35 cellular contexts compared by ENCODE assay signal in the genomic region with DNA sequence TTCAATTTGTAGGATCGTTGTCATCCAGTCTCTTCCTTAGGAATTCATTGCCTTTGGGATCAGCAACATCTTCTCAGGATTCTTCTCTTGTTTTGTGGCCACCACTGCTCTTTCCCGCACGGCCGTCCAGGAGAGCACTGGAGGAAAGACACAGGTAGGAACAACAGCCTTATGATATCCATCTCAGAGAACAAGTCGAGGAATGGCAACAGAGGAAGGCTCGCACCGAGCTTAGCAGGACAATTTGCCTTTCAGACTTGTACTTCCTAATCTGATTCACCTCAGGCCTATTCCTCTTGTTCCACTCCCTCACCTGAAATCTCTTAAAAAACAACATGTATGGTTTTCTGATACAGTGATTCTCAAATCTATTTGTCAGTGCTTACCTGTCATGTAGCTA. TPM values are rescaled to one million over a fixed set of nuclear protein-coding genes. Genes with fewer than 3 reads are reported as not detected.
"Had no signal": no experiment of that assay in that cellular context is flagged by ENCODE, and none has a peak within 500 bp of the region (broad histone marks: within the 10 kb centered on the region; RNA-seq: fewer than 3 reads in every experiment).

No MANE protein-coding gene starts in this region.

- DNase-seq: activated CD4-positive, alpha-beta T cell treated with anti-CD3 and anti-CD28 coated beads, Interleukin-2, amount 10 ng/mL, durations not matched to agents 24 days and 14 days; activated CD4-positive, alpha-beta T cell treated with anti-CD3 and anti-CD28 coated beads, Interleukin-2, amount 50 U/mL, for 4 hours; activated CD8-positive, alpha-beta T cell treated with anti-CD3 and anti-CD28 coated beads for 36 hours; activated effector memory CD4-positive, alpha-beta T cell treated with anti-CD3 and anti-CD28 coated beads, Interleukin-2, amount 50 U/mL, for 16 hours; activated naive CD4-positive, alpha-beta T cell; activated naive CD4-positive, alpha-beta T cell treated with anti-CD3 and anti-CD28 coated beads, Interleukin-2, amount 50 U/mL, for 16 hours; activated naive CD8-positive, alpha-beta T cell treated with anti-CD3 and anti-CD28 coated beads for 36 hours; activated T-cell treated with anti-CD3 and anti-CD28 coated beads, Interleukin-2, amount 50 U/mL, for 1 hour; activated T-cell treated with anti-CD3 and anti-CD28 coated beads, Interleukin-2, amount 50 U/mL, for 72 hours; amygdala; body of pancreas; central memory CD4-positive, alpha-beta T cell; MM.1S; MV-4-11; NCI-H1092; NCI-H1436 treated with DMSO at 0.1 percent for 48 hours; NCI-H1694 treated with DMSO at 0.1 percent for 48 hours; NCI-H2029 treated with DMSO at 0.1 percent for 48 hours; NCI-H2107; NCI-H2171; NCI-H510A; NCI-H526 treated with DMSO at 0.1 percent for 48 hours; NCI-H774; PC-3; Peyer's patch; RPMI8226; SHP77 treated with DMSO at 0.1 percent for 48 hours; SK-N-SH; T-cell; T-helper 17 cell had no signal

- ATAC-seq: activated CD8-positive, alpha-beta T cell treated with anti-CD3 and anti-CD28 coated beads for 36 hours; body of pancreas; PC-3; T-cell; T-helper 17 cell had no signal

- H3K36me3 Mint-ChIP-seq: activated naive CD8-positive, alpha-beta T cell treated with anti-CD3 and anti-CD28 coated beads for 36 hours; T-cell had no signal

- H3K9me3 ChIP-seq: ascending aorta, body of pancreas, Peyer's patch, SK-N-SH had no signal

- H3K4me1 Mint-ChIP-seq: activated T-helper 17 cell treated with anti-CD3 and anti-CD28 coated beads, Interleukin-2, amount 50 U/mL, for 72 hours had no signal

- H3K4me1 ChIP-seq: body of pancreas, Peyer's patch had no signal

- H3K27me3 Mint-ChIP-seq: activated CD4-positive, alpha-beta T cell treated with anti-CD3 and anti-CD28 coated beads, Interleukin-2, amount 10 ng/mL, durations not matched to agents 24 days and 14 days had no signal

- H3K4me2 ChIP-seq: KMS-11, SK-N-SH had no signal

- H3K4me3 ChIP-seq: ascending aorta, body of pancreas, Peyer's patch, SJSA1 had no signal

- H3K9me3 Mint-ChIP-seq: activated CD4-positive, alpha-beta T cell treated with anti-CD3 and anti-CD28 coated beads, Interleukin-2, amount 10 ng/mL, durations not matched to agents 24 days and 14 days; activated CD8-positive, alpha-beta T cell treated with anti-CD3 and anti-CD28 coated beads for 36 hours; activated naive CD8-positive, alpha-beta T cell treated with anti-CD3 and anti-CD28 coated beads for 36 hours; activated T-cell treated with anti-CD3 and anti-CD28 coated beads, Interleukin-2, amount 50 U/mL, for 72 hours; activated T-helper 17 cell treated with anti-CD3 and anti-CD28 coated beads, Interleukin-2, amount 50 U/mL, for 72 hours; T-cell had no signal

- H3K27ac Mint-ChIP-seq: activated CD4-positive, alpha-beta T cell treated with anti-CD3 and anti-CD28 coated beads, Interleukin-2, amount 10 ng/mL, durations not matched to agents 24 days and 14 days; activated CD8-positive, alpha-beta T cell treated with anti-CD3 and anti-CD28 coated beads for 36 hours; activated naive CD8-positive, alpha-beta T cell treated with anti-CD3 and anti-CD28 coated beads for 36 hours; activated T-cell treated with anti-CD3 and anti-CD28 coated beads, Interleukin-2, amount 50 U/mL, for 72 hours; activated T-helper 17 cell treated with anti-CD3 and anti-CD28 coated beads, Interleukin-2, amount 50 U/mL, for 72 hours; T-cell; T-helper 17 cell had no signal

- H3K36me3 ChIP-seq: ascending aorta, Peyer's patch, SJSA1, WERI-Rb-1 had no signal

- H3K9ac ChIP-seq: KMS-11, SK-N-SH had no signal

- H3K4me3 Mint-ChIP-seq: activated CD4-positive, alpha-beta T cell treated with anti-CD3 and anti-CD28 coated beads, Interleukin-2, amount 10 ng/mL, durations not matched to agents 24 days and 14 days; activated CD8-positive, alpha-beta T cell treated with anti-CD3 and anti-CD28 coated beads for 36 hours; activated naive CD8-positive, alpha-beta T cell treated with anti-CD3 and anti-CD28 coated beads for 36 hours; activated T-cell treated with anti-CD3 and anti-CD28 coated beads, Interleukin-2, amount 50 U/mL, for 72 hours; activated T-helper 17 cell treated with anti-CD3 and anti-CD28 coated beads, Interleukin-2, amount 50 U/mL, for 72 hours; T-cell; T-helper 17 cell had no signal

- H3K27me3 ChIP-seq: ascending aorta, Peyer's patch, SJSA1 had no signal

- H3K27ac ChIP-seq: ascending aorta, body of pancreas, KMS-11, Peyer's patch, SJSA1, WERI-Rb-1 had no signal

RNA-seq across cellular contexts. Expression of a gene that starts 29.5 kb away (rescaled TPM):
- total RNA-seq: PC-3 had no signal
